In genomic region chr1:230641900-230642262, GRCh38 we compare ENCODE assay signal across 8 cellular contexts. TPM values are rescaled to one million over a fixed set of nuclear protein-coding genes. Genes with fewer than 3 reads are reported as not detected.
DNase-seq lines count a peak whose midpoint lies in the region; ATAC-seq and TF ChIP-seq lines count a peak whose summit lies in the region.

No MANE protein-coding gene starts in this region.

- TF ChIP-seq CTCF in NB4 (IDR thresholded peaks at IDR 0.05; ENCODE audit: low read depth, low read length) (no peak), epithelial cell of proximal tubule (conservative IDR thresholded peaks at IDR 0.05; ENCODE audit: low read depth, low read length) (no peak), prostate gland (IDR thresholded peaks at IDR 0.05) (no peak)

- H3K4me3 ChIP-seq in NB4 (ENCODE audit: low read depth, low read length) (peak overlapping the region; percentile 55), epithelial cell of proximal tubule (ENCODE audit: low read depth, low read length) (peak overlapping the region; percentile 91), prostate gland (peak overlapping the region; percentile 57 to 82)

- no peaks in the 10 kb centered on the region for H3K27me3 ChIP-seq in prostate gland (replicated peaks; ENCODE audit: insufficient read depth)

- H3K4me1 ChIP-seq in prostate gland (replicated peaks), result peaks cover 9% of the 10 kb centered on the region

- DNase-seq in T-helper 1 cell (no peak), NB4 (ENCODE audit: low read depth) (no peak), epithelial cell of proximal tubule (ENCODE audit: low read depth) (no peak), prostate gland (ENCODE audit: low spot score) (peak; percentile 4), NCI-H345 treated with DMSO at 0.1 percent for 48 hours (lab: John Stamatoyannopoulos, UW; ENCODE audit: unreplicated experiment) (no peak), HuH-7 (ENCODE audit: low spot score) (no peak)

- H3K9me3 ChIP-seq in prostate gland, result no peaks in the 10 kb centered on the region

- H3K36me3 ChIP-seq in prostate gland, result no peaks in the 10 kb centered on the region

- no peaks in the 10 kb centered on the region for H3K9me3 Mint-ChIP-seq in T-helper 1 cell treated with Interleukin-12 subunit alpha and Interleukin-12 subunit beta and Interleukin-4 antibody, amounts not matched to agents 30 μg/mL and 1 μg/mL, for 36 hours

- intact Hi-C loops in prostate gland (cut with DNase I), result loop anchor here (2.0 kb wide), 1 partner anchor 129 kb away; no protein-coding TSS in a partner anchor

- 14% methylated on average over 17 of the region's 18 CpGs for WGBS in prostate gland

- peaks cover 9% of the 10 kb centered on the region for H3K36me3 Mint-ChIP-seq in T-helper 1 cell treated with Interleukin-12 subunit alpha and Interleukin-12 subunit beta and Interleukin-4 antibody, amounts not matched to agents 30 μg/mL and 1 μg/mL, for 36 hours (ENCODE audit: low read depth)

- ATAC-seq in HG03175 (IDR thresholded peaks at IDR 0.05; ENCODE audit: unreplicated experiment), result no peak

- H3K27ac Mint-ChIP-seq in T-helper 1 cell treated with Interleukin-12 subunit alpha and Interleukin-12 subunit beta and Interleukin-4 antibody, amounts not matched to agents 30 μg/mL and 1 μg/mL, for 36 hours, result peak overlapping the region; percentile 18

- H3K27me3 Mint-ChIP-seq in T-helper 1 cell treated with Interleukin-12 subunit alpha and Interleukin-12 subunit beta and Interleukin-4 antibody, amounts not matched to agents 30 μg/mL and 1 μg/mL, for 36 hours (ENCODE audit: low read depth), result peaks cover 31% of the 10 kb centered on the region

- H3K4me1 Mint-ChIP-seq in T-helper 1 cell treated with Interleukin-12 subunit alpha and Interleukin-12 subunit beta and Interleukin-4 antibody, amounts not matched to agents 30 μg/mL and 1 μg/mL, for 36 hours (ENCODE audit: low read depth), result peaks cover 33% of the 10 kb centered on the region

- TF ChIP-seq POLR2A in NB4 (IDR thresholded peaks at IDR 0.05; ENCODE audit: extremely low read depth, insufficient read length) (no peak), prostate gland (IDR thresholded peaks at IDR 0.05) (no peak)

- H3K27ac ChIP-seq in prostate gland, result no peak overlapping the region

- peak overlapping the region; percentile 81 for H3K4me3 Mint-ChIP-seq in T-helper 1 cell treated with Interleukin-12 subunit alpha and Interleukin-12 subunit beta and Interleukin-4 antibody, amounts not matched to agents 30 μg/mL and 1 μg/mL, for 36 hours

RNA-seq across cellular contexts. Expression of gene COG2, which starts 0.4 kb away (rescaled TPM):
- total RNA-seq in epithelial cell of proximal tubule (17.2 and 20.3 TPM in 2 replicates), prostate gland (10 to 100 TPM; 26.1 to 32.8 TPM)
